Comparison of ENCODE assay signal across 14 cellular contexts in genomic region chr12:89893972-89894706, GRCh38.
DNase-seq lines count a peak whose midpoint lies in the region; TF ChIP-seq lines count a peak whose summit lies in the region.
"Had no signal": no experiment of that assay in that cellular context is flagged by ENCODE, and none has a peak within 500 bp of the region (broad histone marks: within the 10 kb centered on the region; RNA-seq: fewer than 3 reads in every experiment).

No MANE protein-coding gene starts in this region.

- H3K4me2 ChIP-seq in OCI-LY1 (ENCODE audit: low read length) (0 out of 2 replicates have a peak overlapping the region, but pooled peaks have one; percentile 17), osteoblast (ENCODE audit: insufficient read depth, low read length) (peak overlapping the region; percentile 18), neuronal stem cell (ENCODE audit: insufficient read depth, low read length, poor library complexity, severe bottlenecking) (no peak overlapping the region), mesendoderm (ENCODE audit: low read length) (no peak overlapping the region)
- H3K4me2 ChIP-seq: KMS-11 had no signal

- H3K4me3 ChIP-seq in GM12865 (ENCODE audit: low read depth, low read length) (no peak overlapping the region), OCI-LY1 (ENCODE audit: low read depth, low read length, poor library complexity, severe bottlenecking) (no peak overlapping the region), dorsolateral prefrontal cortex (no peak overlapping the region), osteoblast (ENCODE audit: insufficient read depth, low read length) (no peak overlapping the region), neuronal stem cell (ENCODE audit: low read length in 2 of 2) (no peak overlapping the region), mesendoderm (ENCODE audit: low read length) (no peak overlapping the region)
- H3K4me3 ChIP-seq: HAP-1 had no signal

- no peaks in the 10 kb centered on the region for H3K27me3 ChIP-seq in OCI-LY1 (ENCODE audit: insufficient read depth, low read length)
- no peaks in the 10 kb centered on the region for H3K27me3 ChIP-seq in dorsolateral prefrontal cortex
- no peaks in the 10 kb centered on the region for H3K27me3 ChIP-seq in osteoblast (ENCODE audit: insufficient read depth, low read length)
- no peaks in the 10 kb centered on the region for H3K27me3 ChIP-seq in neuronal stem cell (ENCODE audit: control insufficient read depth in 3 of 3, insufficient read depth in 3 of 3, low read depth in 1 of 3, low read length in 3 of 3)
- H3K27me3 ChIP-seq in mesendoderm (ENCODE audit: insufficient read depth, low read length, poor library complexity): no peaks in the 10 kb centered on the region

- no peak overlapping the region for H3K56ac ChIP-seq in mesendoderm (ENCODE audit: low read length)

- H3K4ac ChIP-seq in neuronal stem cell (ENCODE audit: low read length): no peak overlapping the region
- H3K4ac ChIP-seq in mesendoderm (ENCODE audit: low read depth, low read length): no peak overlapping the region

- no peaks in the 10 kb centered on the region for H3K9me2 ChIP-seq in OCI-LY1 (ENCODE audit: low read depth, low read length)

- no peaks in the 10 kb centered on the region for H3K36me3 ChIP-seq in OCI-LY1 (ENCODE audit: insufficient read depth, low read length)
- no peaks in the 10 kb centered on the region for H3K36me3 ChIP-seq in osteoblast (ENCODE audit: insufficient read depth, low read length)
- no peaks in the 10 kb centered on the region for H3K36me3 ChIP-seq in neuronal stem cell (replicated peaks in 1 of 2; ENCODE audit: control insufficient read depth in 2 of 2, insufficient read depth in 2 of 2, low read length in 2 of 2)
- H3K36me3 ChIP-seq in mesendoderm (ENCODE audit: control insufficient read depth, insufficient read depth, low read length): no peaks in the 10 kb centered on the region
- H3K36me3 ChIP-seq: HAP-1 had no signal

- H3K23ac ChIP-seq in neuronal stem cell (ENCODE audit: low read depth, low read length, poor library complexity) (no peak overlapping the region), mesendoderm (ENCODE audit: low read length) (no peak overlapping the region)

- H3K27ac ChIP-seq in OCI-LY1 (ENCODE audit: low read depth, low read length, poor library complexity, severe bottlenecking): peak overlapping the region; percentile 58
- peak overlapping the region in 41 of 59 donors; percentile 1 to 79 (median 57) for H3K27ac ChIP-seq in dorsolateral prefrontal cortex
- H3K27ac ChIP-seq in osteoblast (ENCODE audit: low read depth, low read length): peak overlapping the region; percentile 21
- H3K27ac ChIP-seq in neuronal stem cell (replicated peaks; ENCODE audit: low read length): no peak overlapping the region
- no peak overlapping the region for H3K27ac ChIP-seq in mesendoderm (ENCODE audit: low read depth, low read length)
- H3K27ac ChIP-seq: KMS-11 had no signal

- no CpG with 5 or more reads among the region's 1 CpG for WGBS in neuronal stem cell (ENCODE audit: extremely low coverage in 2 of 2, insufficient read length in 2 of 2, insufficient replicate concordance in 1 of 2), 2 donors
- no CpG with 5 or more reads among the region's 1 CpG for WGBS in mesendoderm (ENCODE audit: extremely low coverage, insufficient coverage, low lambda C conversion rate)

- H3K4me1 ChIP-seq in OCI-LY1 (ENCODE audit: insufficient read depth, low read length, severe bottlenecking): peaks cover 20% of the 10 kb centered on the region
- H3K4me1 ChIP-seq in osteoblast (ENCODE audit: insufficient read depth, low read length): peaks cover 22% of the 10 kb centered on the region
- peaks cover under 1 to 1% of the 10 kb centered on the region in 2 donors for H3K4me1 ChIP-seq in neuronal stem cell (ENCODE audit: control insufficient read depth in 2 of 2, insufficient read depth in 1 of 2, low read depth in 1 of 2, low read length in 2 of 2)
- H3K4me1 ChIP-seq in mesendoderm (ENCODE audit: control insufficient read depth, low read depth, low read length): no peaks in the 10 kb centered on the region
- H3K4me1 ChIP-seq: HAP-1 had no signal

- H2AK5ac ChIP-seq in neuronal stem cell (ENCODE audit: low read depth, low read length) (no peak overlapping the region), mesendoderm (ENCODE audit: low read length) (no peak overlapping the region)

- H2BK5ac ChIP-seq in neuronal stem cell (ENCODE audit: low read length) (no peak overlapping the region), mesendoderm (ENCODE audit: low read length) (no peak overlapping the region)

- H3K79me2 ChIP-seq in OCI-LY1 (ENCODE audit: insufficient read depth, low read length): no peaks in the 10 kb centered on the region
- H3K79me2 ChIP-seq in osteoblast (ENCODE audit: insufficient read depth, low read length): no peaks in the 10 kb centered on the region
- no peaks in the 10 kb centered on the region for H3K79me2 ChIP-seq in mesendoderm (ENCODE audit: control insufficient read depth, insufficient read depth, low read length)

- in situ Hi-C loops in ACHN (cut with HindIII; ENCODE audit: low pct_ligation_motif_present, low pct_unique_long_range_greater_than_20kb, low sequenced_read_pairs): no loop called here

- TF ChIP-seq CTCF in GM12865 (IDR thresholded peaks at IDR 0.05; ENCODE audit: insufficient read depth, low read depth, low read length, missing control alignments): no peak
- TF ChIP-seq CTCF in OCI-LY1 (IDR thresholded peaks at IDR 0.05; ENCODE audit: low read length): no peak
- TF ChIP-seq CTCF in dorsolateral prefrontal cortex (IDR thresholded peaks at IDR 0.05 in 54 of 56, conservative IDR thresholded peaks at IDR 0.05 in 2 of 56; ENCODE audit: low read depth in 1 of 56, partially characterized antibody in 56 of 56): no peak
- TF ChIP-seq CTCF in osteoblast (IDR thresholded peaks at IDR 0.05; ENCODE audit: extremely low read depth, low read depth, low read length): no peak

- H2AFZ ChIP-seq in OCI-LY1 (ENCODE audit: low read length) (peak overlapping the region; percentile 23; the same call in 1 of the 2 replicates), osteoblast (ENCODE audit: low read length) (no peak overlapping the region), neuronal stem cell (ENCODE audit: low read length) (no peak overlapping the region)

- H4K8ac ChIP-seq in neuronal stem cell (ENCODE audit: low read depth, low read length): no peak overlapping the region
- no peak overlapping the region for H4K8ac ChIP-seq in mesendoderm (ENCODE audit: low read depth, low read length)

- no peak overlapping the region for H4K91ac ChIP-seq in neuronal stem cell (ENCODE audit: low read depth, low read length, poor library complexity)

- no peak overlapping the region for H3K14ac ChIP-seq in neuronal stem cell (ENCODE audit: low read length)

- no peaks in the 10 kb centered on the region; the same call in 1 of the 2 replicates for H3F3A ChIP-seq in OCI-LY1 (ENCODE audit: insufficient read depth, low read length)

- H3K9me3 ChIP-seq in OCI-LY1 (ENCODE audit: low read length) (no peaks in the 10 kb centered on the region), osteoblast (ENCODE audit: low read depth, low read length) (no peaks in the 10 kb centered on the region), neuronal stem cell (replicated peaks in 1 of 2; ENCODE audit: control insufficient read depth in 2 of 2, insufficient read depth in 1 of 2, low read depth in 1 of 2, low read length in 2 of 2) (peaks cover 0 to 2% of the 10 kb centered on the region in 2 donors)
- H3K9me3 ChIP-seq: HAP-1 had no signal

- H3K9ac ChIP-seq in OCI-LY1 (ENCODE audit: low read length) (peak overlapping the region; percentile 18; the same call in 1 of the 2 replicates), neuronal stem cell (ENCODE audit: low read depth, low read length, poor library complexity) (no peak overlapping the region), mesendoderm (ENCODE audit: low read length) (no peak overlapping the region)
- H3K9ac ChIP-seq: KMS-11 had no signal

- H2BK120ac ChIP-seq in neuronal stem cell (ENCODE audit: low read depth, low read length) (no peak overlapping the region), mesendoderm (ENCODE audit: low read depth, low read length) (no peak overlapping the region)

- DNase-seq in GM12865 (ENCODE audit: low read depth) (peak; percentile 29), dorsolateral prefrontal cortex (no peak), osteoblast (ENCODE audit: insufficient read length, low spot score, missing footprints) (no peak), HuH-7.5 (ENCODE audit: low spot score) (no peak), ACHN (no peak), neuronal stem cell (ENCODE audit: low spot score) (no peak), mesendoderm (no peak)
- DNase-seq: activated CD4-positive, alpha-beta T cell treated with anti-CD3 and anti-CD28 coated beads, Interleukin-2, amount 10 ng/mL, durations not matched to agents 24 days and 14 days; activated effector memory CD4-positive, alpha-beta T cell treated with anti-CD3 and anti-CD28 coated beads, Interleukin-2, amount 50 U/mL, for 16 hours; cortex of kidney; NCI-H2029 had no signal

- intact Hi-C loops in dorsolateral prefrontal cortex (cut with DNase I): no loop called here

- no peak overlapping the region for H3K18ac ChIP-seq in neuronal stem cell (ENCODE audit: low read length)
- H3K18ac ChIP-seq in mesendoderm (ENCODE audit: low read length): no peak overlapping the region

- H4K5ac ChIP-seq in mesendoderm (ENCODE audit: low read length): no peak overlapping the region

- no peak overlapping the region for H2BK15ac ChIP-seq in neuronal stem cell (ENCODE audit: low read length)
- no peak overlapping the region for H2BK15ac ChIP-seq in mesendoderm (replicated peaks; ENCODE audit: low read depth)

- H2BK12ac ChIP-seq in neuronal stem cell (ENCODE audit: low read length): no peak overlapping the region

- no peaks in the 10 kb centered on the region for H4K20me1 ChIP-seq in OCI-LY1 (ENCODE audit: insufficient read depth, low read length)
- no peaks in the 10 kb centered on the region for H4K20me1 ChIP-seq in osteoblast (ENCODE audit: insufficient read depth, low read length)

- H3K79me1 ChIP-seq in neuronal stem cell (ENCODE audit: low read depth, low read length): no peaks in the 10 kb centered on the region
- H3K79me1 ChIP-seq in mesendoderm (ENCODE audit: low read length): no peaks in the 10 kb centered on the region

Comparison
In these comparisons a context has a peak if more than half of its experiments do, and no peak if none do; other contexts are left out.
1. H3K27ac ChIP-seq: peak in OCI-LY1 (single experiment), dorsolateral prefrontal cortex (41 of 59) and osteoblast (single experiment); none in neuronal stem cell (single experiment) and mesendoderm (single experiment).
2. H3K4me2 ChIP-seq: peak in OCI-LY1 (single experiment) and osteoblast (single experiment); none in neuronal stem cell (single experiment) and mesendoderm (single experiment).